Comparison of ENCODE assay signal across 29 cellular contexts in the genomic region with DNA sequence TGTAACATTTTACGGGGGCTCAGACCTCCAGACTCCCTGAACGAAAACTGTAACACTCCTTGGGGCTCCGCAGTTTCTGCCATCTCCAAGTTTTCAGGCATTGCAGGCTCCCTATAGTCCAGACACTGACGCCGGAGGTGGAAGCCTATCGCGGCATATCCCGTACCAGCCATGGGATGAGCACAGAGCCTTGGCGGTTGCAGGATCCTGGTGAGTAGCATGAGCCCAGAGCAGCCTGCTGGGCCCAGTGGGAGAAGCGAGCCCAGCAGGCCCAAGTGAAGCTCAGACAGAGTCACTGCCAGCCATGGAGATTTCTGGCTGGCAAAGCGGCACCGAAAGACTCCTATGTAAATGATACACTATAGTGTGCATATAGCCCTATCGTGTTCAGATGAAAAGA.
"Had no signal": no experiment of that assay in that cellular context is flagged by ENCODE, and none has a peak within 500 bp of the region (broad histone marks: within the 10 kb centered on the region; RNA-seq: fewer than 3 reads in every experiment).

No MANE protein-coding gene starts in this region.

- DNase-seq: activated CD4-positive, alpha-beta memory T cell treated with anti-CD3 and anti-CD28 coated beads for 36 hours; activated CD4-positive, alpha-beta T cell treated with anti-CD3 and anti-CD28 coated beads for 36 hours; activated CD4-positive, alpha-beta T cell treated with anti-CD3 and anti-CD28 coated beads, Interleukin-2, amount 10 ng/mL, durations not matched to agents 24 days and 14 days; activated CD4-positive, CD25-positive, alpha-beta regulatory T cell; activated CD4-positive, CD25-positive, alpha-beta regulatory T cell treated with anti-CD3 and anti-CD28 coated beads, Interleukin-2, amount 50 U/mL, for 72 hours; activated CD8-positive, alpha-beta memory T cell treated with anti-CD3 and anti-CD28 coated beads, Interleukin-2, amount 10 ng/mL, durations not matched to agents 7 days and 5 days; activated CD8-positive, alpha-beta memory T cell treated with anti-CD3 and anti-CD28 coated beads, Interleukin-2, amount 50 U/mL, for 4 hours; activated CD8-positive, alpha-beta T cell treated with anti-CD3 and anti-CD28 coated beads, Interleukin-2, amount 10 ng/mL, durations not matched to agents 7 days and 5 days; activated effector memory CD4-positive, alpha-beta T cell treated with anti-CD3 and anti-CD28 coated beads, Interleukin-2, amount 50 U/mL, for 16 hours; activated naive CD4-positive, alpha-beta T cell treated with anti-CD3 and anti-CD28 coated beads for 36 hours; activated naive CD8-positive, alpha-beta T cell treated with anti-CD3 and anti-CD28 coated beads for 36 hours; activated naive CD8-positive, alpha-beta T cell treated with anti-CD3 and anti-CD28 coated beads, Interleukin-2, amount 50 U/mL, for 24 hours; activated T-cell treated with anti-CD3 and anti-CD28 coated beads, Interleukin-2, amount 50 U/mL, for 1 hour; activated T-cell treated with anti-CD3 and anti-CD28 coated beads, Interleukin-2, amount 50 U/mL, for 48 hours; adrenal gland; amygdala; body of pancreas; caudate nucleus; cortex of kidney; dermis blood vessel endothelial cell; effector CD4-positive, alpha-beta T cell; effector memory CD8-positive, alpha-beta T cell; erythroblast; foreskin keratinocyte; gastrocnemius medialis; glutamatergic neuron; T-helper 2 cell had no signal

- H3K4me3 ChIP-seq: adrenal gland, body of pancreas, esophagus muscularis mucosa, gastrocnemius medialis, heart left ventricle had no signal

- H3K27me3 ChIP-seq: adrenal gland, body of pancreas, esophagus muscularis mucosa, foreskin keratinocyte, gastrocnemius medialis, heart left ventricle had no signal

- ATAC-seq: activated CD4-positive, alpha-beta T cell treated with anti-CD3 and anti-CD28 coated beads for 36 hours; activated CD8-positive, alpha-beta memory T cell treated with anti-CD3 and anti-CD28 coated beads, Interleukin-2, amount 10 ng/mL, durations not matched to agents 7 days and 5 days; activated CD8-positive, alpha-beta T cell treated with anti-CD3 and anti-CD28 coated beads, Interleukin-2, amount 10 ng/mL, durations not matched to agents 7 days and 5 days; activated naive CD8-positive, alpha-beta T cell treated with anti-CD3 and anti-CD28 coated beads, Interleukin-2, amount 50 U/mL, for 24 hours; body of pancreas; effector memory CD8-positive, alpha-beta T cell; foreskin keratinocyte; gastrocnemius medialis; heart left ventricle had no signal

- H3K9me3 ChIP-seq: adrenal gland, body of pancreas, esophagus muscularis mucosa, gastrocnemius medialis had no signal

- H3K27ac ChIP-seq: adrenal gland, body of pancreas, esophagus muscularis mucosa, foreskin keratinocyte, gastrocnemius medialis, heart left ventricle had no signal

- H3K4me1 ChIP-seq: adrenal gland, body of pancreas, esophagus muscularis mucosa, foreskin keratinocyte, gastrocnemius medialis, heart left ventricle had no signal

- H3K36me3 ChIP-seq: adrenal gland, esophagus muscularis mucosa, gastrocnemius medialis, heart left ventricle had no signal
